Comparison of ENCODE assay signal across 19 cellular contexts in genomic region chr19:7894612-7895309, GRCh38. TPM values are rescaled to one million over a fixed set of nuclear protein-coding genes. Genes with fewer than 3 reads are reported as not detected.
A peak's percentile ranks its signal among the peaks of the same experiment; 100 is the strongest.
DNase-seq lines count a peak whose midpoint lies in the region; ATAC-seq and TF ChIP-seq lines count a peak whose summit lies in the region.
"Had no signal": no experiment of that assay in that cellular context is flagged by ENCODE, and none has a peak within 500 bp of the region (broad histone marks: within the 10 kb centered on the region; RNA-seq: fewer than 3 reads in every experiment).

No MANE protein-coding gene starts in this region.

- DNase-seq in H7 (peak; percentile 70), RWPE1 (ENCODE audit: low spot score) (peak; percentile 50), iPS-NIHi11 (ENCODE audit: low spot score) (peak; percentile 47), stomach (peak; percentile 73), NCI-H2171 treated with DMSO at 0.1 percent for 48 hours (lab: John Stamatoyannopoulos, UW) (no peak)
- DNase-seq: activated CD4-positive, alpha-beta T cell treated with anti-CD3 and anti-CD28 coated beads for 1 hour; activated naive CD8-positive, alpha-beta T cell treated with anti-CD3 and anti-CD28 coated beads, Interleukin-2, amount 10 ng/mL, durations not matched to agents 7 days and 5 days; activated T-cell treated with anti-CD3 and anti-CD28 coated beads for 4 hours; Karpas-422; left cardiac atrium; NCI-H187 treated with DMSO at 0.1 percent for 48 hours; NCI-H69; T-cell had no signal

- 26 to 47% (median 34%) methylated on average over 12 to 18 of the region's 18 CpGs for WGBS in stomach, 5 donors

- no peak for TF ChIP-seq CTCF in RWPE1 (conservative IDR thresholded peaks at IDR 0.05; ENCODE audit: low read depth)
- TF ChIP-seq CTCF in stomach (IDR thresholded peaks at IDR 0.05) = no peak

- H3K36me3 ChIP-seq in H7 (replicated peaks; ENCODE audit: control insufficient read depth, insufficient read depth, low read length) = peaks cover 2% of the 10 kb centered on the region; the same call in 1 of the 2 replicates
- H3K36me3 ChIP-seq in stomach = peaks cover 0 to 11% (median 7%) of the 10 kb centered on the region in 4 donors
- H3K36me3 ChIP-seq: BLaER1 treated with 17β-estradiol and CSF1 and Interleukin-3, amounts not matched to agents 10 nM and 100 nM; neutrophil had no signal

- POLR2A ChIA-PET in RWPE1 (lab: Yijun Ruan, JAX; ENCODE audit: low non-redundant PET) = interaction anchor here (0.6 kb wide), 1 partner anchor 24 kb away, joined by 4 read pairs; no protein-coding TSS in a partner anchor

- peaks cover 0 to 14% (median 5%) of the 10 kb centered on the region in 4 donors for H3K4me1 ChIP-seq in stomach

- no peaks in the 10 kb centered on the region for H3K27me3 ChIP-seq in H7 (ENCODE audit: control insufficient read depth, insufficient read depth, low read length)
- H3K27me3 ChIP-seq in stomach = peaks cover 0 to 53% (median 0%) of the 10 kb centered on the region in 3 donors
- H3K27me3 ChIP-seq: BLaER1 treated with 17β-estradiol and CSF1 and Interleukin-3, amounts not matched to agents 10 nM and 100 nM had no signal

- H3K9me3 ChIP-seq in stomach = no peaks in the 10 kb centered on the region
- H3K9me3 ChIP-seq: BLaER1 treated with 17β-estradiol and CSF1 and Interleukin-3, amounts not matched to agents 10 nM and 100 nM; neutrophil had no signal

- H3K27ac ChIP-seq in RWPE1 (peak overlapping the region; percentile 95), stomach (peak overlapping the region in 2 of 5 donors; percentile 23 to 41)
- H3K27ac ChIP-seq: BLaER1 treated with 17β-estradiol and CSF1 and Interleukin-3, amounts not matched to agents 10 nM and 100 nM; neutrophil had no signal

- CTCF ChIA-PET in RWPE1 (lab: Yijun Ruan, JAX) = interaction anchor here (0.6 to 1.3 kb wide), 3 partner anchors 17 to 94 kb away, joined by 3 to 5 read pairs (median 4); no protein-coding TSS in a partner anchor

- intact Hi-C loops in stomach (cut with DNase I; ENCODE audit: low total_unique reads) = no loop called here

- ATAC-seq in HG02852 (IDR thresholded peaks at IDR 0.05; ENCODE audit: unreplicated experiment) = no peak
- ATAC-seq in HG03135 (IDR thresholded peaks at IDR 0.05; ENCODE audit: unreplicated experiment) = no peak
- ATAC-seq: left cardiac atrium, T-cell had no signal

- no peak overlapping the region for H3K4me3 ChIP-seq in H7 (ENCODE audit: insufficient read depth, low read depth, low read length)
- peak overlapping the region in 1 of 4 donors; percentile 3 for H3K4me3 ChIP-seq in stomach
- H3K4me3 ChIP-seq: BLaER1 treated with 17β-estradiol and CSF1 and Interleukin-3, amounts not matched to agents 10 nM and 100 nM; smooth muscle cell had no signal

- TF ChIP-seq EP300 in stomach (IDR thresholded peaks at IDR 0.05) = no peak

- no peak for TF ChIP-seq POLR2A in stomach (IDR thresholded peaks at IDR 0.05)

RNA-seq across cellular contexts. Expression of gene LRRC8E, which starts 6.5 kb away (rescaled TPM):
- 1.6 and 4.0 TPM in 2 replicates for total RNA-seq in H7 (2014; rRNA removed; shearing (Covaris generic))
- total RNA-seq in stomach = 10 to 100 TPM in 1 of 5 donors, 1 to 10 TPM in 2, under 1 TPM in 1, not detected in 1; 0.58 to 12.5 (median 2.5) TPM
- polyA plus RNA-seq in stomach = 1 to 10 TPM in 2 of 3 donors, under 1 TPM in 1; 0.93 to 2.1 (median 1.7) TPM
- total RNA-seq: activated naive CD8-positive, alpha-beta T cell treated with anti-CD3 and anti-CD28 coated beads, Interleukin-2, amount 10 ng/mL, durations not matched to agents 7 days and 5 days had no signal

RNA-seq across cellular contexts. Expression of gene MAP2K7, which starts 8.9 kb away (rescaled TPM):
- 21.1 and 24.3 TPM in 2 replicates for total RNA-seq in H7 (2014; rRNA removed; shearing (Covaris generic))
- total RNA-seq in stomach = 10 to 100 TPM in 4 of 5 donors, 1 to 10 TPM in 1; 4.1 to 52.2 (median 11.0) TPM
- polyA plus RNA-seq in stomach = 10 to 100 TPM; 13.5 to 27.5 (median 15.9) TPM

RNA-seq across cellular contexts. Expression of gene TGFBR3L, which starts 19.9 kb away (rescaled TPM):
- total RNA-seq in H7 (2014; rRNA removed; shearing (Covaris generic)) = 1.7 TPM in 1 of 2 replicates, not detected in the other
- not detected for total RNA-seq in stomach
- 1 to 10 TPM in 1 of 3 donors, not detected in 2; 1.5 TPM for polyA plus RNA-seq in stomach

RNA-seq across cellular contexts. Expression of gene PRR36, which starts 20.6 kb away (rescaled TPM):
- total RNA-seq in H7 (2014; rRNA removed; shearing (Covaris generic)) = 0.14 and 0.22 TPM in 2 replicates
- total RNA-seq in stomach = under 1 TPM in 1 of 5 donors, not detected in 4; 0.18 TPM
- polyA plus RNA-seq in stomach = under 1 TPM; 0.45 to 0.61 (median 0.50) TPM
- total RNA-seq: Daoy had no signal

RNA-seq across cellular contexts. Expression of gene SNAPC2, which starts 25.4 kb away (rescaled TPM):
- 25.5 and 25.9 TPM in 2 replicates for total RNA-seq in H7 (2014; rRNA removed; shearing (Covaris generic))
- 10 to 100 TPM in 3 of 5 donors, 1 to 10 TPM in 2; 2.3 to 18.3 (median 12.2) TPM for total RNA-seq in stomach
- polyA plus RNA-seq in stomach = 10 to 100 TPM; 15.0 to 22.8 (median 17.7) TPM
